In genomic region chr1:87402192-87403046, GRCh38 we compare ENCODE assay signal across 17 cellular contexts.
DNase-seq lines count a peak whose midpoint lies in the region; FAIRE-seq and TF ChIP-seq lines count a peak whose summit lies in the region.
"Had no signal": no experiment of that assay in that cellular context is flagged by ENCODE, and none has a peak within 500 bp of the region (broad histone marks: within the 10 kb centered on the region; RNA-seq: fewer than 3 reads in every experiment).

No MANE protein-coding gene starts in this region.

- FAIRE-seq in GM19239 (lab: Jason Lieb, UNC) (no peak), kidney (lab: Jason Lieb, UNC) (no peak)
- FAIRE-seq: urothelium cell line had no signal

- H3K36me3 ChIP-seq in DOHH2 (ENCODE audit: control insufficient read depth, low read length) (no peaks in the 10 kb centered on the region), MG63 (no peaks in the 10 kb centered on the region), kidney (ENCODE audit: control insufficient read depth in 1 of 2, insufficient read depth in 2 of 2, low read length in 2 of 2) (no peaks in the 10 kb centered on the region)
- H3K36me3 ChIP-seq: brain microvascular endothelial cell had no signal

- peak overlapping the region; percentile 49 for H3K4me2 ChIP-seq in DOHH2 (ENCODE audit: low read length)

- H3K4me3 Mint-ChIP-seq in nephron (no peak overlapping the region), chondrocyte (ENCODE audit: unreplicated experiment) (no peak overlapping the region)
- H3K4me3 Mint-ChIP-seq: CD4-positive, CD25-positive, alpha-beta regulatory T cell had no signal

- H3K27me3 ChIP-seq in DOHH2 (ENCODE audit: control insufficient read depth, low read length) (no peaks in the 10 kb centered on the region), MG63 (no peaks in the 10 kb centered on the region)
- H3K27me3 ChIP-seq: brain microvascular endothelial cell had no signal

- H3K4me1 Mint-ChIP-seq in nephron (peaks cover 11% of the 10 kb centered on the region), chondrocyte (ENCODE audit: low read depth) (no peaks in the 10 kb centered on the region)

- peaks cover 6% of the 10 kb centered on the region for H3K9me3 Mint-ChIP-seq in nephron
- no peaks in the 10 kb centered on the region for H3K9me3 Mint-ChIP-seq in chondrocyte (ENCODE audit: low read depth)

- H3K9me2 ChIP-seq in DOHH2 (replicated peaks; ENCODE audit: control insufficient read depth, low read length): no peaks in the 10 kb centered on the region

- H3K27ac Mint-ChIP-seq in nephron (peak overlapping the region in 2 of 3 experiments; percentile 19 to 58), chondrocyte (ENCODE audit: unreplicated experiment) (no peak overlapping the region)

- H3K9me3 ChIP-seq in DOHH2 (ENCODE audit: control insufficient read depth, insufficient read depth, low read length): no peaks in the 10 kb centered on the region
- no peaks in the 10 kb centered on the region for H3K9me3 ChIP-seq in MG63
- H3K9me3 ChIP-seq in kidney (ENCODE audit: control insufficient read depth in 1 of 2, low read length in 2 of 2): no peaks in the 10 kb centered on the region

- no peaks in the 10 kb centered on the region for H3K27me3 Mint-ChIP-seq in nephron (ENCODE audit: low read depth)
- no peaks in the 10 kb centered on the region for H3K27me3 Mint-ChIP-seq in chondrocyte (ENCODE audit: low read depth)
- H3K27me3 Mint-ChIP-seq: CD4-positive, CD25-positive, alpha-beta regulatory T cell had no signal

- H3K36me3 Mint-ChIP-seq in nephron (ENCODE audit: low read depth): no peaks in the 10 kb centered on the region
- no peaks in the 10 kb centered on the region for H3K36me3 Mint-ChIP-seq in chondrocyte (ENCODE audit: low read depth)
- H3K36me3 Mint-ChIP-seq: CD4-positive, CD25-positive, alpha-beta regulatory T cell had no signal

- no peaks in the 10 kb centered on the region for H4K20me1 ChIP-seq in DOHH2 (ENCODE audit: control insufficient read depth, insufficient read depth, low read depth, low read length)

- H3K27ac ChIP-seq in DOHH2 (ENCODE audit: low read depth, low read length) (peak overlapping the region; percentile 58), kidney (ENCODE audit: low read depth in 2 of 2, low read length in 2 of 2) (no peak overlapping the region)
- H3K27ac ChIP-seq: brain microvascular endothelial cell had no signal

- H3K79me2 ChIP-seq in DOHH2 (ENCODE audit: control insufficient read depth, low read length): no peaks in the 10 kb centered on the region

- TF ChIP-seq CTCF in DOHH2 (IDR thresholded peaks at IDR 0.05; ENCODE audit: low read depth, low read length, poor library complexity, severe bottlenecking) (no peak), choroid plexus epithelial cell (conservative IDR thresholded peaks at IDR 0.05; ENCODE audit: low read depth, low read length) (no peak), nephron (IDR thresholded peaks at IDR 0.05; ENCODE audit: unreplicated experiment in 3 of 3) (no peak), chondrocyte (IDR thresholded peaks at IDR 0.05) (no peak), kidney (IDR thresholded peaks at IDR 0.05; ENCODE audit: borderline replicate concordance, extremely low read depth, insufficient read depth) (no peak)

- H3F3A ChIP-seq in DOHH2 (ENCODE audit: control insufficient read depth, insufficient read depth): peaks cover 7% of the 10 kb centered on the region; the same call in 1 of the 2 replicates

- H3K9ac ChIP-seq in kidney (ENCODE audit: low read length in 2 of 2): no peak overlapping the region

- H3K4me3 ChIP-seq in DOHH2 (ENCODE audit: low read length): peak overlapping the region; percentile 14; the same call in 1 of the 2 replicates
- H3K4me3 ChIP-seq in MG63: no peak overlapping the region
- H3K4me3 ChIP-seq in choroid plexus epithelial cell (ENCODE audit: low read depth, low read length): no peak overlapping the region
- no peak overlapping the region for H3K4me3 ChIP-seq in kidney (ENCODE audit: low read length in 2 of 2)

- intact Hi-C loops in kidney (cut with DNase I): no loop called here

- DNase-seq in MG63: peak; percentile 45
- peak; percentile 69 for DNase-seq in choroid plexus epithelial cell (ENCODE audit: low read depth)
- no peak for DNase-seq in activated CD4-positive, alpha-beta T cell treated with anti-CD3 and anti-CD28 coated beads, Interleukin-2, amount 50 U/mL, for 48 hours
- no peak for DNase-seq in GM19239 (ENCODE audit: insufficient read length, low spot score)
- DNase-seq in chondrocyte (ENCODE audit: low spot score): no peak
- DNase-seq in kidney: no peak
- DNase-seq: activated naive CD4-positive, alpha-beta T cell; brain microvascular endothelial cell; CD4-positive, CD25-positive, alpha-beta regulatory T cell; effector CD4-positive, alpha-beta T cell; KBM-7; NCI-H1436; NCI-H345; stimulated activated naive CD8-positive, alpha-beta T cell treated with anti-CD3 and anti-CD28 coated beads, Interleukin-15, Interleukin-2, amounts not matched to agents 100 U/mL and 50 U/mL, for 24 hours had no signal

- H3K4me1 ChIP-seq in DOHH2 (ENCODE audit: control insufficient read depth, low read length) (peaks cover 62% of the 10 kb centered on the region), kidney (ENCODE audit: control insufficient read depth in 1 of 2, insufficient read depth in 1 of 2, low read depth in 1 of 2, low read length in 2 of 2) (peaks cover 0 to 2% of the 10 kb centered on the region in 2 donors)

Comparison
In these comparisons a context has a peak if more than half of its experiments do, and no peak if none do; other contexts are left out.
1. DNase-seq: peak in MG63 (single experiment) and choroid plexus epithelial cell (single experiment); none in activated CD4-positive, alpha-beta T cell treated with anti-CD3 and anti-CD28 coated beads, Interleukin-2, amount 50 U/mL, for 48 hours (0 of 2), GM19239 (single experiment), chondrocyte (single experiment) and kidney (single experiment).